12 cellular contexts compared by ENCODE assay signal in genomic region chr16:27994686-27995085, GRCh38.
DNase-seq lines count a peak whose midpoint lies in the region; ATAC-seq and TF ChIP-seq lines count a peak whose summit lies in the region.
"Had no signal": no experiment of that assay in that cellular context is flagged by ENCODE, and none has a peak within 500 bp of the region (broad histone marks: within the 10 kb centered on the region; RNA-seq: fewer than 3 reads in every experiment).

No MANE protein-coding gene starts in this region.

- no peaks in the 10 kb centered on the region for H3K27me3 ChIP-seq in spleen (replicated peaks in 1 of 7)
- H3K27me3 ChIP-seq in mesendoderm (ENCODE audit: insufficient read depth, low read length, poor library complexity), result no peaks in the 10 kb centered on the region
- H3K27me3 ChIP-seq: BLaER1 treated with 17β-estradiol and CSF1 and Interleukin-3, amounts not matched to agents 10 nM and 100 nM had no signal

- H3K27ac ChIP-seq in spleen (no peak overlapping the region), mesendoderm (ENCODE audit: low read depth, low read length) (no peak overlapping the region)
- H3K27ac ChIP-seq: GM23248 had no signal

- no peak overlapping the region for H2BK15ac ChIP-seq in mesendoderm (replicated peaks; ENCODE audit: low read depth)

- H3K23ac ChIP-seq in mesendoderm (ENCODE audit: low read length), result no peak overlapping the region

- H3K56ac ChIP-seq in mesendoderm (ENCODE audit: low read length), result no peak overlapping the region

- H2AK5ac ChIP-seq in mesendoderm (ENCODE audit: low read length), result no peak overlapping the region

- no peak for DNase-seq in activated CD8-positive, alpha-beta T cell treated with anti-CD3 and anti-CD28 coated beads, Interleukin-2, amount 10 ng/mL, durations not matched to agents 7 days and 5 days
- DNase-seq in activated CD8-positive, alpha-beta T cell treated with anti-CD3 and anti-CD28 coated beads for 36 hours, result no peak
- DNase-seq in HCEC 1CT (peak; percentile 9), spleen (peak; percentile 16), SKM-1 (lab: John Stamatoyannopoulos, UW; ENCODE audit: unreplicated experiment) (no peak), mesendoderm (no peak)
- DNase-seq: ACHN, GM23248 had no signal

- H3K4me1 ChIP-seq in spleen, result no peaks in the 10 kb centered on the region
- no peaks in the 10 kb centered on the region for H3K4me1 ChIP-seq in mesendoderm (ENCODE audit: control insufficient read depth, low read depth, low read length)

- no peak overlapping the region for H3K4me2 ChIP-seq in mesendoderm (ENCODE audit: low read length)

- POLR2A ChIA-PET in activated CD8-positive, alpha-beta T cell treated with anti-CD3 and anti-CD28 coated beads, Interleukin-2, amount 10 ng/mL, durations not matched to agents 7 days and 5 days (lab: Charles Lee), result no interaction called here
- POLR2A ChIA-PET in activated CD8-positive, alpha-beta T cell treated with anti-CD3 and anti-CD28 coated beads for 36 hours (lab: Charles Lee), result no interaction called here

- TF ChIP-seq POLR2A in spleen (IDR thresholded peaks at IDR 0.05), result no peak

- peak overlapping the region; percentile 68 for H3K27ac Mint-ChIP-seq in activated CD8-positive, alpha-beta T cell treated with anti-CD3 and anti-CD28 coated beads, Interleukin-2, amount 10 ng/mL, durations not matched to agents 7 days and 5 days
- H3K27ac Mint-ChIP-seq in activated CD8-positive, alpha-beta T cell treated with anti-CD3 and anti-CD28 coated beads for 36 hours, result no peak overlapping the region
- H3K27ac Mint-ChIP-seq in activated T-helper 17 cell treated with anti-CD3 and anti-CD28 coated beads, Interleukin-2, amount 50 U/mL, for 72 hours, result peak overlapping the region; percentile 7

- intact Hi-C loops in activated CD8-positive, alpha-beta T cell treated with anti-CD3 and anti-CD28 coated beads for 36 hours (cut with micrococcal nuclease), result no loop called here
- intact Hi-C loops in spleen (cut with DNase I; ENCODE audit: low total_unique reads), result no loop called here

- H3K36me3 Mint-ChIP-seq in activated CD8-positive, alpha-beta T cell treated with anti-CD3 and anti-CD28 coated beads, Interleukin-2, amount 10 ng/mL, durations not matched to agents 7 days and 5 days (ENCODE audit: low read depth), result peaks cover 25% of the 10 kb centered on the region
- no peaks in the 10 kb centered on the region for H3K36me3 Mint-ChIP-seq in activated CD8-positive, alpha-beta T cell treated with anti-CD3 and anti-CD28 coated beads for 36 hours (ENCODE audit: low read depth)
- H3K36me3 Mint-ChIP-seq in activated T-helper 17 cell treated with anti-CD3 and anti-CD28 coated beads, Interleukin-2, amount 50 U/mL, for 72 hours (ENCODE audit: low read depth), result no peaks in the 10 kb centered on the region
- H3K36me3 Mint-ChIP-seq: CD4-positive, CD25-positive, alpha-beta regulatory T cell had no signal

- 48 to 54% (median 51%) methylated on average over 4 of the region's 4 CpGs for WGBS in spleen, 5 donors
- WGBS in mesendoderm (ENCODE audit: extremely low coverage, insufficient coverage, low lambda C conversion rate), result no CpG with 5 or more reads among the region's 4 CpGs

- H3K79me1 ChIP-seq in mesendoderm (ENCODE audit: low read length), result no peaks in the 10 kb centered on the region

- no peak overlapping the region for H2BK120ac ChIP-seq in mesendoderm (ENCODE audit: low read depth, low read length)

- H3K9ac ChIP-seq in mesendoderm (ENCODE audit: low read length), result no peak overlapping the region
- H3K9ac ChIP-seq: BLaER1 treated with 17β-estradiol and CSF1 and Interleukin-3, amounts not matched to agents 10 nM and 100 nM; GM23248 had no signal

- H2BK5ac ChIP-seq in mesendoderm (ENCODE audit: low read length), result no peak overlapping the region

- H3K9me3 ChIP-seq in spleen, result peaks cover 0 to 14% (median 10%) of the 10 kb centered on the region in 8 donors

- H3K4me3 ChIP-seq in spleen, result no peak overlapping the region
- H3K4me3 ChIP-seq in mesendoderm (ENCODE audit: low read length), result no peak overlapping the region
- H3K4me3 ChIP-seq: BLaER1 treated with 17β-estradiol and CSF1 and Interleukin-3, amounts not matched to agents 10 nM and 100 nM; GM12878; GM23248 had no signal

- H3K36me3 ChIP-seq in spleen (no peaks in the 10 kb centered on the region), mesendoderm (ENCODE audit: control insufficient read depth, insufficient read depth, low read length) (no peaks in the 10 kb centered on the region)
- H3K36me3 ChIP-seq: BLaER1 treated with 17β-estradiol and CSF1 and Interleukin-3, amounts not matched to agents 10 nM and 100 nM had no signal

- H4K8ac ChIP-seq in mesendoderm (ENCODE audit: low read depth, low read length), result no peak overlapping the region

- peaks cover 3% of the 10 kb centered on the region for H3K27me3 Mint-ChIP-seq in activated CD8-positive, alpha-beta T cell treated with anti-CD3 and anti-CD28 coated beads, Interleukin-2, amount 10 ng/mL, durations not matched to agents 7 days and 5 days (ENCODE audit: low read depth)
- no peaks in the 10 kb centered on the region for H3K27me3 Mint-ChIP-seq in activated CD8-positive, alpha-beta T cell treated with anti-CD3 and anti-CD28 coated beads for 36 hours
- no peaks in the 10 kb centered on the region for H3K27me3 Mint-ChIP-seq in activated T-helper 17 cell treated with anti-CD3 and anti-CD28 coated beads, Interleukin-2, amount 50 U/mL, for 72 hours

- CTCF ChIA-PET in activated CD8-positive, alpha-beta T cell treated with anti-CD3 and anti-CD28 coated beads, Interleukin-2, amount 10 ng/mL, durations not matched to agents 7 days and 5 days (lab: Charles Lee), result no interaction called here
- CTCF ChIA-PET in activated CD8-positive, alpha-beta T cell treated with anti-CD3 and anti-CD28 coated beads for 36 hours (lab: Charles Lee), result no interaction called here

- no peak overlapping the region for H3K4ac ChIP-seq in mesendoderm (ENCODE audit: low read depth, low read length)

- no peaks in the 10 kb centered on the region for H3K79me2 ChIP-seq in mesendoderm (ENCODE audit: control insufficient read depth, insufficient read depth, low read length)

- peaks cover 22% of the 10 kb centered on the region for H3K9me3 Mint-ChIP-seq in activated CD8-positive, alpha-beta T cell treated with anti-CD3 and anti-CD28 coated beads, Interleukin-2, amount 10 ng/mL, durations not matched to agents 7 days and 5 days (ENCODE audit: insufficient read depth)
- H3K9me3 Mint-ChIP-seq in activated CD8-positive, alpha-beta T cell treated with anti-CD3 and anti-CD28 coated beads for 36 hours, result no peaks in the 10 kb centered on the region
- H3K9me3 Mint-ChIP-seq in activated T-helper 17 cell treated with anti-CD3 and anti-CD28 coated beads, Interleukin-2, amount 50 U/mL, for 72 hours, result peaks cover 4% of the 10 kb centered on the region

- peaks cover 32% of the 10 kb centered on the region for H3K4me1 Mint-ChIP-seq in activated CD8-positive, alpha-beta T cell treated with anti-CD3 and anti-CD28 coated beads, Interleukin-2, amount 10 ng/mL, durations not matched to agents 7 days and 5 days (ENCODE audit: low read depth)
- peaks cover 12% of the 10 kb centered on the region for H3K4me1 Mint-ChIP-seq in activated CD8-positive, alpha-beta T cell treated with anti-CD3 and anti-CD28 coated beads for 36 hours (ENCODE audit: low read depth)
- peaks cover 14% of the 10 kb centered on the region for H3K4me1 Mint-ChIP-seq in activated T-helper 17 cell treated with anti-CD3 and anti-CD28 coated beads, Interleukin-2, amount 50 U/mL, for 72 hours

- ATAC-seq in activated CD8-positive, alpha-beta T cell treated with anti-CD3 and anti-CD28 coated beads, Interleukin-2, amount 10 ng/mL, durations not matched to agents 7 days and 5 days, result no peak
- ATAC-seq in activated CD8-positive, alpha-beta T cell treated with anti-CD3 and anti-CD28 coated beads for 36 hours, result no peak
- ATAC-seq in activated T-helper 17 cell treated with anti-CD3 and anti-CD28 coated beads, Interleukin-2, amount 50 U/mL, for 72 hours (replicated peaks), result no peak
- ATAC-seq: GM12878 had no signal

- H3K4me3 Mint-ChIP-seq in activated CD8-positive, alpha-beta T cell treated with anti-CD3 and anti-CD28 coated beads, Interleukin-2, amount 10 ng/mL, durations not matched to agents 7 days and 5 days, result peak overlapping the region; percentile 6
- no peak overlapping the region for H3K4me3 Mint-ChIP-seq in activated CD8-positive, alpha-beta T cell treated with anti-CD3 and anti-CD28 coated beads for 36 hours
- peak overlapping the region; percentile 5 for H3K4me3 Mint-ChIP-seq in activated T-helper 17 cell treated with anti-CD3 and anti-CD28 coated beads, Interleukin-2, amount 50 U/mL, for 72 hours
- H3K4me3 Mint-ChIP-seq: CD4-positive, CD25-positive, alpha-beta regulatory T cell had no signal

- no peak overlapping the region for H4K5ac ChIP-seq in mesendoderm (ENCODE audit: low read length)

- no peak for TF ChIP-seq CTCF in activated CD8-positive, alpha-beta T cell treated with anti-CD3 and anti-CD28 coated beads for 36 hours (IDR thresholded peaks at IDR 0.05)
- TF ChIP-seq CTCF in spleen (IDR thresholded peaks at IDR 0.05 in 8 of 11, conservative IDR thresholded peaks at IDR 0.05 in 3 of 11), result no peak

- H3K18ac ChIP-seq in mesendoderm (ENCODE audit: low read length), result no peak overlapping the region

Comparison
In these comparisons a context has a peak if more than half of its experiments do, and no peak if none do; other contexts are left out.
1. DNase-seq: peak in HCEC 1CT (single experiment) and spleen (single experiment); none in activated CD8-positive, alpha-beta T cell treated with anti-CD3 and anti-CD28 coated beads, Interleukin-2, amount 10 ng/mL, durations not matched to agents 7 days and 5 days (single experiment), activated CD8-positive, alpha-beta T cell treated with anti-CD3 and anti-CD28 coated beads for 36 hours (single experiment), SKM-1 (single experiment) and mesendoderm (single experiment).